8 cellular contexts compared by ENCODE assay signal in the genomic region with DNA sequence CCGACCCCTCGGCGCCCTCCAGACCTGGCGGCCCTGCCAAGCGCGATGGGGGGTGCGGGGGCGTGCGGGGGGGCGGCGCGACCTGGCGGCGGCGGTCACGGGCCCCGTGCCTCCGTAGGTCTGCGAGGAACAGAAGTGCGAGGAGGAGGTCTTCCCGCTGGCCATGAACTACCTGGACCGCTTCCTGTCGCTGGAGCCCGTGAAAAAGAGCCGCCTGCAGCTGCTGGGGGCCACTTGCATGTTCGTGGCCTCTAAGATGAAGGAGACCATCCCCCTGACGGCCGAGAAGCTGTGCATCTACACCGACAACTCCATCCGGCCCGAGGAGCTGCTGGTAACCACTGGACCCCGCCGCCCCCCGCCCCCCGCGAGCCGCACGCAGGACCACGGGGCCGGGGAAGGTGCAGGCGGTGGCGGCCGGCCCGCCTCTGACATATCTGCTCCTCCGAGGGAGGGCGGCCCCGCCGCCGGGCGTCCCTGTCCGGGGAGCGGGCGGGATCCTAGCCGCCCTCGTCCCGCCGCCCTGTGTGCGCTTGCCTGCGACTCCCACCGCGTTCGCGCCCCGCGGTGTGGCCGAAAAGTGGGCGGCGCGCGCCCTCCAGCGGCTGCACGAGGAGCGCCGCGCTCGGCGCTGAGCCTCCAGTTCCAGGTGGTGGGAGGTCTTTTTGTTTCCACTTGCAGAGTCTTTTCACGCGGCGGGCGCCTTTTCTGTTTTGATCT. TPM values are rescaled to one million over a fixed set of nuclear protein-coding genes. Genes with fewer than 3 reads are reported as not detected.
DNase-seq lines count a peak whose midpoint lies in the region; ATAC-seq lines count a peak whose summit lies in the region.

No MANE protein-coding gene starts in this region.

- POLR2A ChIA-PET in activated CD8-positive, alpha-beta T cell treated with anti-CD3 and anti-CD28 coated beads, Interleukin-2, amount 10 ng/mL, durations not matched to agents 7 days and 5 days (lab: Charles Lee), result no interaction called here

- no peaks in the 10 kb centered on the region for H3K9me3 Mint-ChIP-seq in activated CD8-positive, alpha-beta T cell treated with anti-CD3 and anti-CD28 coated beads, Interleukin-2, amount 10 ng/mL, durations not matched to agents 7 days and 5 days (ENCODE audit: insufficient read depth)

- peak overlapping the region; percentile 47 for H4K8ac ChIP-seq in mesenchymal stem cell (ENCODE audit: low read length)

- no peak overlapping the region for H2BK5ac ChIP-seq in mesenchymal stem cell (ENCODE audit: low read depth, low read length, poor library complexity, severe bottlenecking)

- no peaks in the 10 kb centered on the region for H3K36me3 Mint-ChIP-seq in activated CD8-positive, alpha-beta T cell treated with anti-CD3 and anti-CD28 coated beads, Interleukin-2, amount 10 ng/mL, durations not matched to agents 7 days and 5 days (ENCODE audit: low read depth)

- peak overlapping the region; percentile 71 for H2BK15ac ChIP-seq in mesenchymal stem cell (ENCODE audit: low read depth, poor library complexity, severe bottlenecking)

- under 1% methylated on average over 63 of the region's 81 CpGs for WGBS in mesenchymal stem cell

- peak overlapping the region; percentile 87 for H3K4me2 ChIP-seq in mesenchymal stem cell (ENCODE audit: low read length, poor library complexity, severe bottlenecking)

- peak; percentile 82 for DNase-seq in EL
- peak; percentile 45 for DNase-seq in NCI-H748 treated with DMSO at 0.1 percent for 48 hours (lab: John Stamatoyannopoulos, UW)
- peak; percentile 80 for DNase-seq in activated CD8-positive, alpha-beta T cell treated with anti-CD3 and anti-CD28 coated beads, Interleukin-2, amount 10 ng/mL, durations not matched to agents 7 days and 5 days
- DNase-seq in effector memory CD4-positive, alpha-beta T cell, result peak; percentile 48 to 61 (median 50)
- DNase-seq in mesenchymal stem cell, result peak; percentile 72
- DNase-seq in stimulated activated CD4-positive, alpha-beta T cell treated with anti-CD3 and anti-CD28 coated beads, TNF-alpha, amount 100 ng/mL, for 48 hours (ENCODE audit: low read depth in 3 of 3), result peak; percentile 57 to 65 (median 58)
- no peak for DNase-seq in OCI-M2 (lab: John Stamatoyannopoulos, UW; ENCODE audit: unreplicated experiment)

- no peak overlapping the region for H3K27ac Mint-ChIP-seq in activated CD8-positive, alpha-beta T cell treated with anti-CD3 and anti-CD28 coated beads, Interleukin-2, amount 10 ng/mL, durations not matched to agents 7 days and 5 days

- peak overlapping the region in 1 of 2 experiments; percentile 73 for H3K14ac ChIP-seq in mesenchymal stem cell (ENCODE audit: low read length in 2 of 2)

- H3K9me3 ChIP-seq in effector memory CD4-positive, alpha-beta T cell (ENCODE audit: control insufficient read depth, low read length), result no peaks in the 10 kb centered on the region
- no peaks in the 10 kb centered on the region for H3K9me3 ChIP-seq in mesenchymal stem cell (ENCODE audit: control insufficient read depth, low read length)

- peaks cover 12% of the 10 kb centered on the region for H3K4me1 Mint-ChIP-seq in activated CD8-positive, alpha-beta T cell treated with anti-CD3 and anti-CD28 coated beads, Interleukin-2, amount 10 ng/mL, durations not matched to agents 7 days and 5 days (ENCODE audit: low read depth)

- H3K27ac ChIP-seq in effector memory CD4-positive, alpha-beta T cell (ENCODE audit: insufficient read depth, low read length, poor library complexity, severe bottlenecking), result no peak overlapping the region
- H3K27ac ChIP-seq in mesenchymal stem cell (ENCODE audit: low read length, poor library complexity, severe bottlenecking), result peak overlapping the region; percentile 61

- CTCF ChIA-PET in activated CD8-positive, alpha-beta T cell treated with anti-CD3 and anti-CD28 coated beads, Interleukin-2, amount 10 ng/mL, durations not matched to agents 7 days and 5 days (lab: Charles Lee), result interaction anchor here (0.7 to 3.7 kb wide), 7 partner anchors 11 to 545 kb away, joined by 3 to 23 read pairs (median 6); no protein-coding TSS in a partner anchor

- peak; percentile 56 for ATAC-seq in HG02678 (IDR thresholded peaks at IDR 0.05; ENCODE audit: unreplicated experiment)
- peak; percentile 90 for ATAC-seq in activated CD8-positive, alpha-beta T cell treated with anti-CD3 and anti-CD28 coated beads, Interleukin-2, amount 10 ng/mL, durations not matched to agents 7 days and 5 days

- peak overlapping the region; percentile 73 for H3K4me3 ChIP-seq in effector memory CD4-positive, alpha-beta T cell (ENCODE audit: insufficient read depth, low read depth, low read length, poor library complexity, severe bottlenecking)
- peak overlapping the region; percentile 76 to 99 for H3K4me3 ChIP-seq in mesenchymal stem cell (ENCODE audit: insufficient read depth in 1 of 2, low read depth in 1 of 2, low read length in 2 of 2)

- H2AFZ ChIP-seq in mesenchymal stem cell (ENCODE audit: low read depth, low read length), result no peak overlapping the region

- H2BK12ac ChIP-seq in mesenchymal stem cell (ENCODE audit: low read length in 2 of 2), result peak overlapping the region in 1 of 2 experiments; percentile 73

- H3K79me1 ChIP-seq in mesenchymal stem cell (replicated peaks; ENCODE audit: low read length, poor library complexity, severe bottlenecking), result peaks cover 12% of the 10 kb centered on the region

- H3K4ac ChIP-seq in mesenchymal stem cell (ENCODE audit: low read depth in 1 of 2, low read length in 2 of 2), result peak overlapping the region; percentile 47 to 73

- peaks cover 24% of the 10 kb centered on the region for H3K27me3 Mint-ChIP-seq in activated CD8-positive, alpha-beta T cell treated with anti-CD3 and anti-CD28 coated beads, Interleukin-2, amount 10 ng/mL, durations not matched to agents 7 days and 5 days (ENCODE audit: low read depth)

- H4K91ac ChIP-seq in mesenchymal stem cell (ENCODE audit: low read length), result no peak overlapping the region

- H3K36me3 ChIP-seq in effector memory CD4-positive, alpha-beta T cell (ENCODE audit: control insufficient read depth, insufficient read depth, low read length), result no peaks in the 10 kb centered on the region
- H3K36me3 ChIP-seq in mesenchymal stem cell (ENCODE audit: control insufficient read depth in 1 of 2, insufficient read depth in 2 of 2, low read depth in 1 of 2, low read length in 2 of 2), result peaks cover 47 to 48% of the 10 kb centered on the region in 2 experiments

- peak overlapping the region; percentile 88 to 95 for H3K18ac ChIP-seq in mesenchymal stem cell (ENCODE audit: low read depth in 1 of 2, low read length in 2 of 2)

- H3K23ac ChIP-seq in mesenchymal stem cell (ENCODE audit: low read length in 2 of 2), result peak overlapping the region in 1 of 2 experiments; percentile 79

- H2BK120ac ChIP-seq in mesenchymal stem cell (ENCODE audit: low read depth, low read length), result peak overlapping the region; percentile 92

- peak overlapping the region; percentile 67 for H3K4me3 Mint-ChIP-seq in activated CD8-positive, alpha-beta T cell treated with anti-CD3 and anti-CD28 coated beads, Interleukin-2, amount 10 ng/mL, durations not matched to agents 7 days and 5 days

- peaks cover 37% of the 10 kb centered on the region for H3K27me3 ChIP-seq in effector memory CD4-positive, alpha-beta T cell (replicated peaks; ENCODE audit: control insufficient read depth, insufficient read depth, low read length, poor library complexity, severe bottlenecking)
- H3K27me3 ChIP-seq in mesenchymal stem cell (ENCODE audit: control insufficient read depth in 1 of 2, insufficient read depth in 1 of 2, low read length in 2 of 2), result no peaks in the 10 kb centered on the region

- no peak overlapping the region for H2AK5ac ChIP-seq in mesenchymal stem cell (ENCODE audit: low read length, severe bottlenecking)

- peaks cover 46% of the 10 kb centered on the region for H3K4me1 ChIP-seq in effector memory CD4-positive, alpha-beta T cell (ENCODE audit: control insufficient read depth, insufficient read depth, low read length, poor library complexity, severe bottlenecking)
- peaks cover 35% of the 10 kb centered on the region for H3K4me1 ChIP-seq in mesenchymal stem cell (ENCODE audit: control insufficient read depth, insufficient read depth, low read depth, low read length)

- peak overlapping the region; percentile 100 for H3K9ac ChIP-seq in mesenchymal stem cell (ENCODE audit: low read length)

RNA-seq across cellular contexts. Expression of a gene that starts 2.1 kb away (rescaled TPM):
- total RNA-seq in activated CD8-positive, alpha-beta T cell treated with anti-CD3 and anti-CD28 coated beads, Interleukin-2, amount 10 ng/mL, durations not matched to agents 7 days and 5 days, result under 1 TPM in 1 of 2 experiments, not detected in 1; 0.68 TPM
- 324 TPM for polyA plus RNA-seq in mesenchymal stem cell (2013, experiment 1 of 2)
- polyA plus RNA-seq in mesenchymal stem cell (2013, experiment 2 of 2), result 321 TPM

RNA-seq across cellular contexts. Expression of a gene that starts 32.1 kb away (rescaled TPM):
- total RNA-seq in activated CD8-positive, alpha-beta T cell treated with anti-CD3 and anti-CD28 coated beads, Interleukin-2, amount 10 ng/mL, durations not matched to agents 7 days and 5 days, result 10 to 100 TPM; 21.0 to 23.0 TPM
- polyA plus RNA-seq in mesenchymal stem cell (2013, experiment 1 of 2), result 12.8 TPM
- 12.4 TPM for polyA plus RNA-seq in mesenchymal stem cell (2013, experiment 2 of 2)
